ENCODE assay signal across 8 cellular contexts in genomic region chr17:6639014-6639650, GRCh38. TPM values are rescaled to one million over a fixed set of nuclear protein-coding genes. Genes with fewer than 3 reads are reported as not detected.
A peak's percentile ranks its signal among the peaks of the same experiment; 100 is the strongest.
DNase-seq lines count a peak whose midpoint lies in the region; ATAC-seq and TF ChIP-seq lines count a peak whose summit lies in the region.

No MANE protein-coding gene starts in this region.

- H3K36me3 Mint-ChIP-seq in naive B cell = peaks cover 5 to 6% of the 10 kb centered on the region in 2 donors

- ATAC-seq in naive B cell (ENCODE audit: low read depth in 2 of 2) = no peak
- no peak for ATAC-seq in GM18861 (IDR thresholded peaks at IDR 0.05; ENCODE audit: unreplicated experiment)
- ATAC-seq in HG02885 (IDR thresholded peaks at IDR 0.05; ENCODE audit: poor library complexity, unreplicated experiment) = no peak

- peaks cover 20% of the 10 kb centered on the region for H3K36me3 ChIP-seq in MG63

- TF ChIP-seq CTCF in AG09309 (IDR thresholded peaks at IDR 0.05; ENCODE audit: control insufficient read depth, insufficient read depth, low read depth, low read length, missing control alignments) = no peak

- H3K4me3 ChIP-seq in AG09309 (ENCODE audit: control insufficient read depth, low read depth, low read length) = peak overlapping the region; percentile 98
- peak overlapping the region; percentile 63 for H3K4me3 ChIP-seq in MG63

- peak overlapping the region; percentile 85 to 99 (median 96) for H3K4me3 Mint-ChIP-seq in naive B cell

- no peaks in the 10 kb centered on the region for H3K27me3 Mint-ChIP-seq in naive B cell

- peaks cover 36 to 44% (median 43%) of the 10 kb centered on the region in 3 donors for H3K4me1 Mint-ChIP-seq in naive B cell

- H3K27ac Mint-ChIP-seq in naive B cell = peak overlapping the region; percentile 49 to 100 (median 86)

- H3K27me3 ChIP-seq in MG63 = no peaks in the 10 kb centered on the region

- no peaks in the 10 kb centered on the region for H3K9me3 Mint-ChIP-seq in naive B cell

- DNase-seq in AG09309 (ENCODE audit: low read depth) (no peak), MG63 (no peak), ecto neural progenitor cell (ENCODE audit: low spot score) (peak; percentile 58), naive B cell (no peak), GOT3 (lab: John Stamatoyannopoulos, UW) (no peak)
- no peak for DNase-seq in NK-92 treated with Interleukin-12 subunit alpha and Interleukin-12 subunit beta, amount 100 ng/mL, for 24 hours (lab: John Stamatoyannopoulos, UW)

- H3K9me3 ChIP-seq in MG63 = no peaks in the 10 kb centered on the region

RNA-seq across cellular contexts. Expression of gene KIAA0753, which starts 1.4 kb away (rescaled TPM):
- total RNA-seq in MG63 (2014; rRNA removed; shearing (Covaris generic); ENCODE audit: low replicate concordance) = 5.7 and 8.0 TPM in 2 replicates
- 1 to 10 TPM; 2.8 to 5.9 (median 3.2) TPM for polyA plus RNA-seq in naive B cell (ENCODE audit: low read depth in 6 of 6)

RNA-seq across cellular contexts. Expression of gene TXNDC17, which starts 1.7 kb away (rescaled TPM):
- 54.8 and 127 TPM in 2 replicates for total RNA-seq in MG63 (2014; rRNA removed; shearing (Covaris generic); ENCODE audit: low replicate concordance)
- polyA plus RNA-seq in naive B cell (ENCODE audit: low read depth in 6 of 6) = 10 to 100 TPM; 57.8 to 85.5 (median 64.4) TPM

RNA-seq across cellular contexts. Expression of gene MED31, which starts 12.3 kb away (rescaled TPM):
- total RNA-seq in MG63 (2014; rRNA removed; shearing (Covaris generic); ENCODE audit: low replicate concordance) = 7.7 and 10.6 TPM in 2 replicates
- polyA plus RNA-seq in naive B cell (ENCODE audit: low read depth in 6 of 6) = 10 to 100 TPM; 25.7 to 33.8 (median 31.0) TPM

RNA-seq across cellular contexts. Expression of gene C17orf100, which starts 12.4 kb away (rescaled TPM):
- 1.9 and 2.9 TPM in 2 replicates for total RNA-seq in MG63 (2014; rRNA removed; shearing (Covaris generic); ENCODE audit: low replicate concordance)
- 10 to 100 TPM in 3 of 6 donors, 1 to 10 TPM in 3; 6.6 to 16.8 (median 9.7) TPM for polyA plus RNA-seq in naive B cell (ENCODE audit: low read depth in 6 of 6)
